ENCODE assay signal across 26 cellular contexts in genomic region chr7:104650991-104651680, GRCh38.
DNase-seq lines count a peak whose midpoint lies in the region; ATAC-seq and TF ChIP-seq lines count a peak whose summit lies in the region.
"Had no signal": no experiment of that assay in that cellular context is flagged by ENCODE, and none has a peak within 500 bp of the region (broad histone marks: within the 10 kb centered on the region; RNA-seq: fewer than 3 reads in every experiment).

No MANE protein-coding gene starts in this region.

- DNase-seq in NCI-H2171 treated with DMSO at 0.1 percent for 48 hours (lab: John Stamatoyannopoulos, UW): peak; percentile 42
- no peak for DNase-seq in NCI-H2171 (lab: John Stamatoyannopoulos, UW)
- peak; percentile 45 for DNase-seq in RPMI7951 (ENCODE audit: low read depth)
- DNase-seq in globus pallidus (ENCODE audit: low spot score): peak; percentile 19
- DNase-seq in transverse colon: peak; percentile 16
- DNase-seq in NCI-H1417 (lab: John Stamatoyannopoulos, UW): no peak
- DNase-seq in Kasumi-1 (lab: John Stamatoyannopoulos, UW): no peak
- DNase-seq: activated CD4-positive, alpha-beta T cell treated with anti-CD3 and anti-CD28 coated beads, Interleukin-2, amount 10 ng/mL, durations not matched to agents 7 days and 5 days; activated naive CD4-positive, alpha-beta T cell treated with Interleukin-2 at 50 U/mL for 16 hours; activated T-cell treated with anti-CD3 and anti-CD28 coated beads, Interleukin-2, amount 50 U/mL, for 72 hours; adrenal gland; AML-193; CD8-positive, alpha-beta memory T cell; DND-41; HCEC 1CT; kidney; NCI-H1048; NCI-H2107; NCI-H510A treated with DMSO at 0.1 percent for 48 hours; psoas muscle; stimulated activated CD8-positive, alpha-beta memory T cell treated with anti-CD3 and anti-CD28 coated beads, Interleukin-4, amount 100 ng/mL, for 48 hours; T-helper 2 cell had no signal

- H3K27ac ChIP-seq in transverse colon: peak overlapping the region in 2 of 4 donors; percentile 28 to 36
- H3K27ac ChIP-seq: adrenal gland, cardiac muscle cell, neural progenitor cell, psoas muscle had no signal

- no peak for TF ChIP-seq EP300 in transverse colon (IDR thresholded peaks at IDR 0.05; ENCODE audit: low read depth)

- ATAC-seq in HG02763 (IDR thresholded peaks at IDR 0.05; ENCODE audit: unreplicated experiment): no peak
- ATAC-seq: activated T-cell treated with anti-CD3 and anti-CD28 coated beads, Interleukin-2, amount 50 U/mL, for 72 hours; GM12878; psoas muscle had no signal

- no peaks in the 10 kb centered on the region for H3K9me3 ChIP-seq in transverse colon
- H3K9me3 ChIP-seq: adrenal gland, psoas muscle had no signal

- intact Hi-C loops in transverse colon (cut with DNase I; ENCODE audit: low total_unique reads): no loop called here

- H3K4me3 ChIP-seq in transverse colon: no peak overlapping the region
- H3K4me3 ChIP-seq: adrenal gland, cardiac muscle cell, GM12878, neural progenitor cell, psoas muscle had no signal

- no peaks in the 10 kb centered on the region for H3K4me1 ChIP-seq in transverse colon
- H3K4me1 ChIP-seq: adrenal gland, neural progenitor cell, psoas muscle had no signal

- no peaks in the 10 kb centered on the region for H3K27me3 ChIP-seq in transverse colon
- H3K27me3 ChIP-seq: adrenal gland, cardiac muscle cell, neural progenitor cell had no signal

- in situ Hi-C loops in transverse colon (cut with MboI; ENCODE audit: low pct_ligation_motif_present in 1 of 4, low pct_unique_long_range_greater_than_20kb in 1 of 4, low sequenced_read_pairs in 3 of 4): no loop called here

- TF ChIP-seq POLR2A in transverse colon (IDR thresholded peaks at IDR 0.05): no peak

- no peak for TF ChIP-seq CTCF in transverse colon (IDR thresholded peaks at IDR 0.05)

- H3K36me3 ChIP-seq in transverse colon: no peaks in the 10 kb centered on the region
- H3K36me3 ChIP-seq: adrenal gland, cardiac muscle cell, neural progenitor cell had no signal

- WGBS in transverse colon (ENCODE audit: low coverage in 1 of 2), 2 donors: 43 to 57% methylated on average over 3 to 9 of the region's 9 CpGs

Comparison
In these comparisons a context has a peak if more than half of its experiments do, and no peak if none do; other contexts are left out.
1. DNase-seq: peak in NCI-H2171 treated with DMSO at 0.1 percent for 48 hours (single experiment), RPMI7951 (single experiment), globus pallidus (single experiment) and transverse colon (single experiment); none in NCI-H2171 (single experiment), NCI-H1417 (0 of 3) and Kasumi-1 (0 of 2).